ENCODE assay signal across 8 cellular contexts in the genomic region with DNA sequence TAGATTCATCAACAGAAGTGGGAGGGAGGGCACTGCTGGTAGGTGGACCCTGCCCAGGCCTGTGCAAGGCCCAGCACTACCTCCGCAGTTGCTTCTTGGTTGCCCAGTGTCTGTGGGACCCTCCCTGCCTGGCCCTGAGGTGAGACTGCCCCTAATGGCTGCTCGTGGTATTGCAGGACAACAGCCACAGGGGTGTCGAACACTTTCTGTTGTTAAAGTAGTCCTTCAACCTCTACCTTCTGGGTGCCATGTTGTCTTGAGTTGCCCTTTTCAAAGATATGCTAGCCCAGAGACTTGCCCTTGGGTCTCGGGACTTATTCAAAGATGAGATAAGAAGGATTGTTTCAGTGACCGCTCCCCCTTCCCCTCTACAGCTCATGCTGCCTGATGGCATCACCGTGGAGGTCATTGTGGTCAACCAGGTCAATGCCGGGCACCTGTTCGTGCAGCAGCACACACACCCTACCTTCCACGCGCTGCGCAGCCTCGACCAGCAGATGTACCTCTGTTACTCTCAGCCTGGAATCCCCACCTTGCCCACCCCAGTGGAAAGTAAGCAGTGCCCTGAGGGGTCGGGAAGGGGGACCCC. TPM values are rescaled to one million over a fixed set of nuclear protein-coding genes. Genes with fewer than 3 reads are reported as not detected.
A peak's percentile ranks its signal among the peaks of the same experiment; 100 is the strongest.
DNase-seq lines count a peak whose midpoint lies in the region; ATAC-seq and TF ChIP-seq lines count a peak whose summit lies in the region.

No MANE protein-coding gene starts in this region.

- no peak overlapping the region for H3K4me3 ChIP-seq in neural cell (ENCODE audit: low read length)
- H3K4me3 ChIP-seq in testis: no peak overlapping the region

- no peaks in the 10 kb centered on the region for H3K79me2 ChIP-seq in neural cell (replicated peaks; ENCODE audit: insufficient read depth, low read length)

- 89 to 92% methylated on average over 13 of the region's 13 CpGs for WGBS in testis, 2 donors

- no peak overlapping the region for H3K9ac ChIP-seq in neural cell (ENCODE audit: low read length)

- intact Hi-C loops in testis (cut with DNase I; ENCODE audit: low total_unique reads): no loop called here

- DNase-seq in GM03348 (ENCODE audit: low spot score) (peak; percentile 56), KBM-7 (peak; percentile 57), testis (peak; percentile 68)
- peak; percentile 72 to 79 for DNase-seq in activated CD4-positive, alpha-beta T cell treated with anti-CD3 and anti-CD28 coated beads, Interleukin-2, amount 50 U/mL, for 48 hours
- peak; percentile 57 to 69 (median 58) for DNase-seq in effector memory CD8-positive, alpha-beta T cell

- H3K27ac ChIP-seq in neural cell (ENCODE audit: low read length): no peak overlapping the region
- no peak overlapping the region for H3K27ac ChIP-seq in testis

- H3K36me3 Mint-ChIP-seq in effector memory CD8-positive, alpha-beta T cell (ENCODE audit: insufficient read depth): peaks cover 10% of the 10 kb centered on the region

- H3K9me3 Mint-ChIP-seq in effector memory CD8-positive, alpha-beta T cell: no peaks in the 10 kb centered on the region

- TF ChIP-seq RAD21 in neural cell (conservative IDR thresholded peaks at IDR 0.05): peak; percentile 19

- peak; percentile 61 for ATAC-seq in effector memory CD8-positive, alpha-beta T cell (replicated peaks)
- no peak for ATAC-seq in GM18519 (IDR thresholded peaks at IDR 0.05; ENCODE audit: low FRiP score, unreplicated experiment)
- ATAC-seq in GM21529 (IDR thresholded peaks at IDR 0.05; ENCODE audit: unreplicated experiment): no peak

- TF ChIP-seq POLR2A in testis (IDR thresholded peaks at IDR 0.05): no peak

- no peaks in the 10 kb centered on the region for H3K9me3 ChIP-seq in neural cell (ENCODE audit: low read length)
- no peaks in the 10 kb centered on the region for H3K9me3 ChIP-seq in testis

- in situ Hi-C loops in KBM-7 (cut with MboI; ENCODE audit: low pct_unique_long_range_greater_than_20kb, low sequenced_read_pairs): no loop called here

- no peaks in the 10 kb centered on the region for H3K9me2 ChIP-seq in neural cell (ENCODE audit: insufficient read depth, low read length)

- no peak for TF ChIP-seq EP300 in neural cell (conservative IDR thresholded peaks at IDR 0.05; ENCODE audit: poor library complexity, severe bottlenecking)

- TF ChIP-seq CTCF in neural cell (IDR thresholded peaks at IDR 0.05; ENCODE audit: poor library complexity, severe bottlenecking): peak; percentile 65
- peak in 2 of 3 experiments; percentile 57 to 86 for TF ChIP-seq CTCF in testis (IDR thresholded peaks at IDR 0.05)

- peaks cover 6% of the 10 kb centered on the region for H3K36me3 ChIP-seq in neural cell (ENCODE audit: insufficient read depth, low read length)
- H3K36me3 ChIP-seq in testis (ENCODE audit: low read depth, missing control alignments): no peaks in the 10 kb centered on the region

- H4K20me1 ChIP-seq in neural cell (ENCODE audit: insufficient read depth): no peaks in the 10 kb centered on the region

- H3K27me3 ChIP-seq in neural cell (ENCODE audit: insufficient read depth, low read depth, low read length): no peaks in the 10 kb centered on the region
- H3K27me3 ChIP-seq in testis: no peaks in the 10 kb centered on the region

- no peak overlapping the region for H3K4me2 ChIP-seq in neural cell (ENCODE audit: low read length)

- no peaks in the 10 kb centered on the region for H3K27me3 Mint-ChIP-seq in effector memory CD8-positive, alpha-beta T cell

- peaks cover 0 to 4% of the 10 kb centered on the region in 2 donors for H3K4me1 Mint-ChIP-seq in effector memory CD8-positive, alpha-beta T cell (ENCODE audit: low read depth in 2 of 2)

- H3K4me3 Mint-ChIP-seq in effector memory CD8-positive, alpha-beta T cell: no peak overlapping the region

- H3K27ac Mint-ChIP-seq in effector memory CD8-positive, alpha-beta T cell: no peak overlapping the region

- no peak overlapping the region for H2AFZ ChIP-seq in neural cell (ENCODE audit: low read depth, low read length)

- no peaks in the 10 kb centered on the region for H3F3A ChIP-seq in neural cell (ENCODE audit: insufficient read depth, low read length, poor library complexity, severe bottlenecking)

- H3K4me1 ChIP-seq in testis: peaks cover 13% of the 10 kb centered on the region

TF ChIP-seq in neural cell, 6 proteins besides CTCF, POLR2A, EP300 and RAD21:
- TF ChIP-seq, protein P1, sequence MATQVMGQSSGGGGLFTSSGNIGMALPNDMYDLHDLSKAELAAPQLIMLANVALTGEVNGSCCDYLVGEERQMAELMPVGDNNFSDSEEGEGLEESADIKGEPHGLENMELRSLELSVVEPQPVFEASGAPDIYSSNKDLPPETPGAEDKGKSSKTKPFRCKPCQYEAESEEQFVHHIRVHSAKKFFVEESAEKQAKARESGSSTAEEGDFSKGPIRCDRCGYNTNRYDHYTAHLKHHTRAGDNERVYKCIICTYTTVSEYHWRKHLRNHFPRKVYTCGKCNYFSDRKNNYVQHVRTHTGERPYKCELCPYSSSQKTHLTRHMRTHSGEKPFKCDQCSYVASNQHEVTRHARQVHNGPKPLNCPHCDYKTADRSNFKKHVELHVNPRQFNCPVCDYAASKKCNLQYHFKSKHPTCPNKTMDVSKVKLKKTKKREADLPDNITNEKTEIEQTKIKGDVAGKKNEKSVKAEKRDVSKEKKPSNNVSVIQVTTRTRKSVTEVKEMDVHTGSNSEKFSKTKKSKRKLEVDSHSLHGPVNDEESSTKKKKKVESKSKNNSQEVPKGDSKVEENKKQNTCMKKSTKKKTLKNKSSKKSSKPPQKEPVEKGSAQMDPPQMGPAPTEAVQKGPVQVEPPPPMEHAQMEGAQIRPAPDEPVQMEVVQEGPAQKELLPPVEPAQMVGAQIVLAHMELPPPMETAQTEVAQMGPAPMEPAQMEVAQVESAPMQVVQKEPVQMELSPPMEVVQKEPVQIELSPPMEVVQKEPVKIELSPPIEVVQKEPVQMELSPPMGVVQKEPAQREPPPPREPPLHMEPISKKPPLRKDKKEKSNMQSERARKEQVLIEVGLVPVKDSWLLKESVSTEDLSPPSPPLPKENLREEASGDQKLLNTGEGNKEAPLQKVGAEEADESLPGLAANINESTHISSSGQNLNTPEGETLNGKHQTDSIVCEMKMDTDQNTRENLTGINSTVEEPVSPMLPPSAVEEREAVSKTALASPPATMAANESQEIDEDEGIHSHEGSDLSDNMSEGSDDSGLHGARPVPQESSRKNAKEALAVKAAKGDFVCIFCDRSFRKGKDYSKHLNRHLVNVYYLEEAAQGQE (IDR thresholded peaks at IDR 0.05; ENCODE audit: borderline replicate concordance): no peak
- no peak for TF ChIP-seq EZH2 (IDR thresholded peaks at IDR 0.05; ENCODE audit: borderline replicate concordance, insufficient read depth, low read length, poor library complexity, severe bottlenecking)

RNA-seq across cellular contexts. Expression of gene AKAP1, which starts 29.1 kb away (rescaled TPM):
- polyA plus RNA-seq in neural cell: 26.8 and 38.7 TPM in 2 replicates
- polyA minus RNA-seq in neural cell: 27.0 and 31.4 TPM in 2 replicates
- total RNA-seq in testis: 100 to 1,000 TPM in 1 of 2 donors, 10 to 100 TPM in 1; 73.0 to 304 TPM
- polyA plus RNA-seq in testis (ENCODE audit: insufficient read depth, low read depth, low replicate concordance): 224 TPM
